In the genomic region with DNA sequence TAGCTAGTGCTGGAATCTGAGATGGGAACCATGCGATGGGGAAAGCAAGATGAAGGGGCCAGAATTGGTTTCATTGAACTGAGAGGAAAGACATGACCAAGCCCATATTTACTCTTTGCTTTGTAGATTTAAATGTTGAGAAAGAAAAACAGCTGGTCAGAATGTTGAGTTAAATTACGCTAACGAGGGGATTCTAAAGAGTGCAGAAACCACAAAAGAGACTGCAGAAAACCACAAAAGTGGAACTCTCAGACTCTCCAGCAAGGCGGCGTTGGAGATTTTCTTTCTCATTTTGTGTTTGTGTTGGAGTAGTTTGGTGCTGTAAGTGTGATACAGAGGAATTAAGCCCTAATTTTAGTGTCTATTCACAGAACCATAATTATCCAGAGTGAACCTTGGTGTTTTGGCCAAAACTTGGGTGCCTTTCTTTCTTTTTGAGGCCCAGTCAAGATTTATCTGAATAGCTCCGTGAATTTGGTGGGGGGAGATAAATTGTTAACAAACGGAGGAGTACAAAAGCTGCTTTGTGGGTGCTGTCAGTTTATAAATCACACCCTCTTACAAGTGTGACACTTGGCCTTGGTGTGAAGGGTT, we compare ENCODE assay signal across 8 cellular contexts. TPM values are rescaled to one million over a fixed set of nuclear protein-coding genes. Genes with fewer than 3 reads are reported as not detected.
DNase-seq lines count a peak whose midpoint lies in the region; ATAC-seq and TF ChIP-seq lines count a peak whose summit lies in the region.

No MANE protein-coding gene starts in this region.

- H3K18ac ChIP-seq in trophoblast cell (ENCODE audit: low read length), result peak overlapping the region; percentile 21

- no peaks in the 10 kb centered on the region for H3K27me3 Mint-ChIP-seq in dendritic cell treated with granulocyte-macrophage colony-stimulating factor and Interleukin-4, amounts not matched to agents 40 ng/mL and 50 ng/mL, for 4 days

- H3K27me3 ChIP-seq in GM06990 (replicated peaks; ENCODE audit: control insufficient read depth, insufficient read depth, low read length), result no peaks in the 10 kb centered on the region
- no peaks in the 10 kb centered on the region for H3K27me3 ChIP-seq in trophoblast cell (ENCODE audit: insufficient read depth, low read length)

- peak overlapping the region; percentile 61 for H3K27ac Mint-ChIP-seq in dendritic cell treated with granulocyte-macrophage colony-stimulating factor and Interleukin-4, amounts not matched to agents 40 ng/mL and 50 ng/mL, for 4 days

- no peak overlapping the region for H3K4ac ChIP-seq in trophoblast cell (ENCODE audit: low read depth, low read length)

- no peaks in the 10 kb centered on the region for H3K9me3 ChIP-seq in trophoblast cell (ENCODE audit: insufficient read depth, low read depth, low read length)

- H3K79me1 ChIP-seq in trophoblast cell (ENCODE audit: low read length), result peaks cover 24% of the 10 kb centered on the region

- H3K27ac ChIP-seq in trophoblast cell (ENCODE audit: low read depth, low read length), result peak overlapping the region; percentile 91

- intact Hi-C loops in dendritic cell treated with granulocyte-macrophage colony-stimulating factor and Interleukin-4, amounts not matched to agents 40 ng/mL and 50 ng/mL, for 4 days (cut with micrococcal nuclease), result no loop called here

- DNase-seq in GM06990 (ENCODE audit: extremely low read depth, insufficient read length), result peak; percentile 22
- DNase-seq in NOMO-1 (lab: John Stamatoyannopoulos, UW; ENCODE audit: unreplicated experiment in 2 of 2), result peak; percentile 9 to 88
- no peak for DNase-seq in trophoblast cell
- DNase-seq in iPS-NIHi11 (ENCODE audit: low spot score), result no peak
- DNase-seq in SKM-1 treated with dmso at 0.1 percent for 144 hours (lab: John Stamatoyannopoulos, UW; ENCODE audit: unreplicated experiment), result no peak

- H3K9me3 Mint-ChIP-seq in dendritic cell treated with granulocyte-macrophage colony-stimulating factor and Interleukin-4, amounts not matched to agents 40 ng/mL and 50 ng/mL, for 4 days, result no peaks in the 10 kb centered on the region

- H2BK120ac ChIP-seq in trophoblast cell (ENCODE audit: insufficient read depth, low read length, poor library complexity), result peak overlapping the region; percentile 35

- ATAC-seq in HG02973 (IDR thresholded peaks at IDR 0.05; ENCODE audit: unreplicated experiment) (no peak), HG02588 (IDR thresholded peaks at IDR 0.05; ENCODE audit: unreplicated experiment) (no peak)

- H3K23ac ChIP-seq in trophoblast cell (ENCODE audit: low read length), result no peak overlapping the region

- H4K12ac ChIP-seq in trophoblast cell (ENCODE audit: low read depth, low read length), result no peak overlapping the region

- H3K9ac ChIP-seq in trophoblast cell (ENCODE audit: low read length), result no peak overlapping the region

- H4K8ac ChIP-seq in trophoblast cell (ENCODE audit: low read depth, low read length), result no peak overlapping the region

- H3K79me2 ChIP-seq in trophoblast cell (ENCODE audit: control insufficient read depth, insufficient read depth, low read length, poor library complexity), result peaks cover 6% of the 10 kb centered on the region

- H3K36me3 ChIP-seq in GM06990 (ENCODE audit: control insufficient read depth, insufficient read depth, low read length) (peaks cover 20% of the 10 kb centered on the region), trophoblast cell (ENCODE audit: control insufficient read depth in 1 of 2, insufficient read depth in 2 of 2, low read length in 2 of 2) (peaks cover 23 to 24% of the 10 kb centered on the region in 2 experiments)

- H3K4me1 Mint-ChIP-seq in dendritic cell treated with granulocyte-macrophage colony-stimulating factor and Interleukin-4, amounts not matched to agents 40 ng/mL and 50 ng/mL, for 4 days (ENCODE audit: low read depth), result peaks cover 25% of the 10 kb centered on the region

- H3K4me3 Mint-ChIP-seq in dendritic cell treated with granulocyte-macrophage colony-stimulating factor and Interleukin-4, amounts not matched to agents 40 ng/mL and 50 ng/mL, for 4 days, result peak overlapping the region; percentile 50

- no CpG with 5 or more reads among the region's 7 CpGs for WGBS in trophoblast cell (ENCODE audit: extremely low coverage, insufficient coverage, insufficient read length)

- peak overlapping the region; percentile 48 for H4K91ac ChIP-seq in trophoblast cell (ENCODE audit: low read depth, low read length)

- peak overlapping the region; percentile 55 for H2BK12ac ChIP-seq in trophoblast cell (ENCODE audit: low read length)

- no peak overlapping the region for H2AK5ac ChIP-seq in trophoblast cell (ENCODE audit: low read length)

- no peak overlapping the region for H2AFZ ChIP-seq in trophoblast cell (ENCODE audit: insufficient read depth, low read length, poor library complexity)

- peak overlapping the region; percentile 58 for H2BK5ac ChIP-seq in trophoblast cell (ENCODE audit: low read depth, low read length, poor library complexity)

- H3K4me3 ChIP-seq in GM06990 (replicated peaks; ENCODE audit: low read depth, low read length), result no peak overlapping the region
- no peak overlapping the region for H3K4me3 ChIP-seq in trophoblast cell (ENCODE audit: low read depth, low read length)

- H3K4me2 ChIP-seq in trophoblast cell (ENCODE audit: low read length), result peak overlapping the region; percentile 49

- H3K4me1 ChIP-seq in trophoblast cell (ENCODE audit: control insufficient read depth in 1 of 2, insufficient read depth in 2 of 2, low read length in 2 of 2), result peaks cover 16 to 27% of the 10 kb centered on the region in 2 experiments

- peaks cover 76% of the 10 kb centered on the region for H3K36me3 Mint-ChIP-seq in dendritic cell treated with granulocyte-macrophage colony-stimulating factor and Interleukin-4, amounts not matched to agents 40 ng/mL and 50 ng/mL, for 4 days (ENCODE audit: low read depth)

- H3K14ac ChIP-seq in trophoblast cell (ENCODE audit: low read length), result peak overlapping the region; percentile 33

- no peak for TF ChIP-seq CTCF in GM06990 (IDR thresholded peaks at IDR 0.05; ENCODE audit: insufficient read depth, low read length, poor library complexity, severe bottlenecking)

RNA-seq across cellular contexts. Expression of a gene that starts 26.3 kb away (rescaled TPM):
- polyA plus RNA-seq in trophoblast cell (2013), result 152 and 161 TPM in 2 replicates

RNA-seq across cellular contexts. Expression of a gene that starts 43.4 kb away (rescaled TPM):
- 17.0 and 17.4 TPM in 2 replicates for polyA plus RNA-seq in trophoblast cell (2013)

Comparison
In these comparisons a context has a peak if more than half of its experiments do, and no peak if none do; other contexts are left out.
1. DNase-seq: peak in GM06990 (single experiment) and NOMO-1 (2 of 2); none in trophoblast cell (0 of 2), iPS-NIHi11 (single experiment) and SKM-1 treated with dmso at 0.1 percent for 144 hours (single experiment).